In genomic region chr1:5351366-5351765, GRCh38 we compare ENCODE assay signal across 1 cellular context.
TF ChIP-seq lines count a peak whose summit lies in the region.

No MANE protein-coding gene starts in this region.

TF ChIP-seq in H1, 55 proteins besides CTCF, POLR2A, EP300 and RAD21 (continued from another document):
- TF ChIP-seq ASH2L (IDR thresholded peaks at IDR 0.05; ENCODE audit: low read length) (no peak), ATF2 (IDR thresholded peaks at IDR 0.05; ENCODE audit: low read length) (no peak), EGR1 (IDR thresholded peaks at IDR 0.05; ENCODE audit: borderline replicate concordance, low read depth, low read length) (no peak), RBBP5 (IDR thresholded peaks at IDR 0.05; ENCODE audit: borderline replicate concordance, low read depth, low read length) (no peak), CHD1 (IDR thresholded peaks at IDR 0.05; ENCODE audit: low read depth, low read length) (no peak), JUND (IDR thresholded peaks at IDR 0.05; ENCODE audit: low read length) (no peak)
